ENCODE assay signal across 11 cellular contexts in the genomic region with DNA sequence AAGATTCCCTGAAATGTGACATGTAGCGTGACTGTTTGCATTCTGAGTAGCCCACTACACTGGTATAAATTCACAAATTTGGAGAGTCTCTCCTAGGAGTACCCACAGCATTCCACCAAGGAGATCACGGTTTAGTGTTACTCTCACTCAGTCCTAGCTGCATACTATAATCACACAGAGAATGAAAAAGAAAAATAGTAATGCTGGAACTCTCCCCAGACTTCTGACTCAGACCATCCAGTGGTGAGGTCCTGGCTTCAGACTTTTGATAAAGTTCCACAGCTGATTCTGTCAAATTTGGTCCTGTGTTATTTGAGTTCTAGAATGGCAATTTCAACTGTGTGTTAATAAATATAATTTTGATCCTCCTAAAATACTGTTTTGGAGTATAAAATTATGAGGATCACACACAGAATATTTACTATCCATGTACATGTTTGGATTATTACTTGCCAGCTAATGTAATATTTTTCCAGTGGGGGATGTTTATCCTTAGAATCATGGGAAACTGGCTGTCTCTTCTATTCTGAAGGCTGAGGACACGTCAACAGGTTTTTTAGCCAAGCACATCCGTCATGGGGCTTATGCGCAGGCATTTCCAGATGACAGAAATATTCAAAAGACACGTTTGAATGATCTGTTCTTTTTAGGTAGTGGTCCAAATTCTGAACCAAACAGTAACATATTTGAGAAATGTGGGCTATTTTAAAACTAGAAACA. TPM values are rescaled to one million over a fixed set of nuclear protein-coding genes. Genes with fewer than 3 reads are reported as not detected.
DNase-seq lines count a peak whose midpoint lies in the region; ATAC-seq and TF ChIP-seq lines count a peak whose summit lies in the region.
"Had no signal": no experiment of that assay in that cellular context is flagged by ENCODE, and none has a peak within 500 bp of the region (broad histone marks: within the 10 kb centered on the region; RNA-seq: fewer than 3 reads in every experiment).

No MANE protein-coding gene starts in this region.

- H3K27me3 ChIP-seq in SJSA1 (replicated peaks) = no peaks in the 10 kb centered on the region
- no peaks in the 10 kb centered on the region for H3K27me3 ChIP-seq in rectal smooth muscle tissue (ENCODE audit: control insufficient read depth, insufficient read depth, low read length)
- H3K27me3 ChIP-seq: BLaER1 treated with 17β-estradiol and CSF1 and Interleukin-3, amounts not matched to agents 10 nM and 100 nM had no signal

- H3K4me1 ChIP-seq in SJSA1 (replicated peaks) = peaks cover 24% of the 10 kb centered on the region
- H3K4me1 ChIP-seq in rectal smooth muscle tissue (ENCODE audit: control insufficient read depth, insufficient read depth, low read length) = peaks cover 7% of the 10 kb centered on the region

- no peak overlapping the region for H3K9ac ChIP-seq in rectal smooth muscle tissue (ENCODE audit: low read length)

- H3K9me3 ChIP-seq in SJSA1 (replicated peaks) = no peaks in the 10 kb centered on the region
- H3K9me3 ChIP-seq: BLaER1 treated with 17β-estradiol and CSF1 and Interleukin-3, amounts not matched to agents 10 nM and 100 nM had no signal

- no peaks in the 10 kb centered on the region for H3K36me3 ChIP-seq in SJSA1
- no peaks in the 10 kb centered on the region for H3K36me3 ChIP-seq in rectal smooth muscle tissue (ENCODE audit: control insufficient read depth, insufficient read depth, low read length)
- H3K36me3 ChIP-seq: BLaER1 treated with 17β-estradiol and CSF1 and Interleukin-3, amounts not matched to agents 10 nM and 100 nM had no signal

- H3K27ac ChIP-seq in SJSA1 = peak overlapping the region; percentile 14
- H3K27ac ChIP-seq in rectal smooth muscle tissue (ENCODE audit: low read depth, low read length) = peak overlapping the region; percentile 34
- H3K27ac ChIP-seq: BLaER1 treated with 17β-estradiol and CSF1 and Interleukin-3, amounts not matched to agents 10 nM and 100 nM; epithelial cell of prostate had no signal

- ATAC-seq in esophagus mucosa (no peak), GM21526 (IDR thresholded peaks at IDR 0.05; ENCODE audit: low FRiP score, unreplicated experiment) (no peak)

- TF ChIP-seq CTCF in foreskin fibroblast (IDR thresholded peaks at IDR 0.05; ENCODE audit: low read depth, low read length) = no peak

- DNase-seq in AG08396 (ENCODE audit: low spot score) = peak; percentile 78
- peak in 1 of 2 experiments; percentile 66 for DNase-seq in SJSA1 (ENCODE audit: low read depth in 1 of 2, low spot score in 2 of 2)
- DNase-seq in foreskin fibroblast = peak; percentile 64 to 84
- no peak for DNase-seq in KG1 (lab: John Stamatoyannopoulos, UW)
- DNase-seq in GM19240 (ENCODE audit: insufficient read length, low spot score) = no peak
- DNase-seq: NCI-H1436 treated with DMSO at 0.1 percent for 48 hours had no signal

- H3K4me3 ChIP-seq in SJSA1 (no peak overlapping the region), foreskin fibroblast (ENCODE audit: low read depth in 1 of 2, low read length in 2 of 2) (no peak overlapping the region), rectal smooth muscle tissue (ENCODE audit: low read length) (no peak overlapping the region)
- H3K4me3 ChIP-seq: BLaER1 treated with 17β-estradiol and CSF1 and Interleukin-3, amounts not matched to agents 10 nM and 100 nM had no signal

RNA-seq across cellular contexts. Expression of gene KIAA0408, which starts 5.1 kb away (rescaled TPM):
- 5.1 and 5.8 TPM in 2 replicates for total RNA-seq in SJSA1 (2014; rRNA removed; shearing (Covaris generic))
- 0.28 TPM for total RNA-seq in esophagus mucosa

Comparison
In these comparisons a context has a peak if more than half of its experiments do, and no peak if none do; other contexts are left out.
1. DNase-seq: peak in AG08396 (single experiment) and foreskin fibroblast (2 of 2); none in KG1 (single experiment) and GM19240 (single experiment).